ENCODE assay signal across 8 cellular contexts in the genomic region with DNA sequence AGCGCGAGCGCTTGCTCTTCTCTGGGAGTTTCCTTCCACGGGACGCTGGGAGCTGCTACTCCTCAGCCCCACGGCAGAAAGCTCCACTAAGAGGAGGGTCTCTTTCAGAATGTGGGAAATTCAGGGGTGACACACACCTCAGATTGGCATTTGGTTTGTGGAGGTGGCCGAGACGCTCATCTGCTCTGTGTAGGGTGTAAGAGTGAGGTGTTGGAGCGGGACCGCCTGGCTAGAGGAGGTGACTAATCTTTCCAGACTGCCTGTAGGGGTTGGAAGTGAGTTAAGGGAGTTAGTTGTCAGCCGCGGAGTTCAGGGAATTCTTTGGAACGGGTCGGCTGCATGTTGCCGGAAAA. TPM values are rescaled to one million over a fixed set of nuclear protein-coding genes. Genes with fewer than 3 reads are reported as not detected.
DNase-seq lines count a peak whose midpoint lies in the region; ATAC-seq and TF ChIP-seq lines count a peak whose summit lies in the region.

No MANE protein-coding gene starts in this region.

- POLR2A ChIA-PET in naive thymus-derived CD8-positive, alpha-beta T cell (lab: Charles Lee): interaction anchor here (1.4 to 2.3 kb wide), 4 partner anchors 40 to 432 kb away, joined by 3 to 13 read pairs (median 8); a partner anchor contains a TSS

- intact Hi-C loops in esophagus squamous epithelium (cut with DNase I): no loop called here

- H3K4me1 ChIP-seq in HUES64 (ENCODE audit: insufficient read depth, low read length) (peaks cover 9% of the 10 kb centered on the region; the same call in 1 of the 2 replicates), esophagus squamous epithelium (peaks cover 14 to 40% (median 17%) of the 10 kb centered on the region in 3 donors)

- peak overlapping the region; percentile 97 for H3K4me3 ChIP-seq in HUES64 (ENCODE audit: low read length)
- H3K4me3 ChIP-seq in esophagus squamous epithelium: peak overlapping the region; percentile 80 to 99 (median 90)

- peaks cover 0 to 35% (median 10%) of the 10 kb centered on the region in 3 donors for H3K36me3 Mint-ChIP-seq in naive thymus-derived CD8-positive, alpha-beta T cell

- peak overlapping the region; percentile 87 for H3K27ac ChIP-seq in HUES64 (ENCODE audit: low read depth, low read length)
- H3K27ac ChIP-seq in esophagus squamous epithelium: peak overlapping the region; percentile 83 to 95 (median 92)
- H3K27ac ChIP-seq in temporal lobe (ENCODE audit: low read depth, low read length): peak overlapping the region; percentile 60

- no peak for TF ChIP-seq POLR2A in esophagus squamous epithelium (IDR thresholded peaks at IDR 0.05)

- peak overlapping the region; percentile 77 to 97 (median 89) for H3K4me3 Mint-ChIP-seq in naive thymus-derived CD8-positive, alpha-beta T cell

- peaks cover 7 to 42% (median 40%) of the 10 kb centered on the region in 4 donors for H3K4me1 Mint-ChIP-seq in naive thymus-derived CD8-positive, alpha-beta T cell

- TF ChIP-seq CTCF in esophagus squamous epithelium (IDR thresholded peaks at IDR 0.05): no peak

- DNase-seq in activated gamma-delta T cell treated with Interleukin-2 at 50 U/mL for 16 hours (peak; percentile 10), activated gamma-delta T cell (lab: John Stamatoyannopoulos, UW) (no peak), esophagus squamous epithelium (lab: John Stamatoyannopoulos, UW) (no peak), NCI-H1436 (lab: John Stamatoyannopoulos, UW) (no peak)
- peak; percentile 32 to 53 for DNase-seq in activated CD4-positive, alpha-beta T cell treated with anti-CD3 and anti-CD28 coated beads, Interleukin-2, amount 50 U/mL, for 4 hours
- no peak for DNase-seq in naive thymus-derived CD8-positive, alpha-beta T cell

- no peak for ATAC-seq in naive thymus-derived CD8-positive, alpha-beta T cell

- no peaks in the 10 kb centered on the region for H3K9me3 ChIP-seq in HUES64 (ENCODE audit: insufficient read depth, low read depth, low read length)
- no peaks in the 10 kb centered on the region for H3K9me3 ChIP-seq in esophagus squamous epithelium

- H3K36me3 ChIP-seq in HUES64 (ENCODE audit: insufficient read depth, low read length) (peaks cover 41% of the 10 kb centered on the region), esophagus squamous epithelium (peaks cover 0 to 33% (median 6%) of the 10 kb centered on the region in 3 donors)

- H3K27me3 ChIP-seq in HUES64 (ENCODE audit: insufficient read depth, low read length) (peaks cover 10% of the 10 kb centered on the region), esophagus squamous epithelium (no peaks in the 10 kb centered on the region)

- no peaks in the 10 kb centered on the region for H3K9me3 Mint-ChIP-seq in naive thymus-derived CD8-positive, alpha-beta T cell

- peak overlapping the region; percentile 97 for H3K9ac ChIP-seq in HUES64 (ENCODE audit: low read depth, low read length)

- no peaks in the 10 kb centered on the region for H3K27me3 Mint-ChIP-seq in naive thymus-derived CD8-positive, alpha-beta T cell

- WGBS in HUES64: 1% methylated on average over 15 of the region's 15 CpGs
- 0% methylated on average over 5 to 15 of the region's 15 CpGs for WGBS in esophagus squamous epithelium, 2 donors

- H3K27ac Mint-ChIP-seq in naive thymus-derived CD8-positive, alpha-beta T cell: peak overlapping the region; percentile 23 to 94 (median 82)

RNA-seq across cellular contexts. Expression of a gene that starts 0.7 kb away (rescaled TPM):
- 130 TPM for polyA plus RNA-seq in HUES64 (2013, experiment 1 of 2)
- 107 TPM for polyA plus RNA-seq in HUES64 (2013, experiment 2 of 2)
- total RNA-seq in esophagus squamous epithelium (100 to 1,000 TPM in 1 of 4 donors, 10 to 100 TPM in 3; 53.5 to 148 (median 70.3) TPM), temporal lobe (71.3 TPM)
- 10 to 100 TPM; 64.9 to 72.2 TPM for total RNA-seq in naive thymus-derived CD8-positive, alpha-beta T cell
- 100 to 1,000 TPM; 102 to 122 (median 112) TPM for polyA plus RNA-seq in naive thymus-derived CD8-positive, alpha-beta T cell

RNA-seq across cellular contexts. Expression of a gene that starts 41.7 kb away (rescaled TPM):
- polyA plus RNA-seq in HUES64 (2013, experiment 1 of 2): 9.9 TPM
- 9.8 TPM for polyA plus RNA-seq in HUES64 (2013, experiment 2 of 2)
- total RNA-seq in esophagus squamous epithelium: 10 to 100 TPM in 2 of 4 donors, 1 to 10 TPM in 2; 5.7 to 12.1 (median 10.7) TPM
- total RNA-seq in naive thymus-derived CD8-positive, alpha-beta T cell: 10 to 100 TPM; 17.6 to 17.8 TPM
- 10 to 100 TPM in 1 of 3 donors, 1 to 10 TPM in 2; 5.9 to 12.0 (median 9.6) TPM for polyA plus RNA-seq in naive thymus-derived CD8-positive, alpha-beta T cell
- total RNA-seq in temporal lobe: 224 TPM

Comparison
In these comparisons a context has a peak if more than half of its experiments do, and no peak if none do; other contexts are left out.
1. DNase-seq: peak in activated gamma-delta T cell treated with Interleukin-2 at 50 U/mL for 16 hours (single experiment) and activated CD4-positive, alpha-beta T cell treated with anti-CD3 and anti-CD28 coated beads, Interleukin-2, amount 50 U/mL, for 4 hours (2 of 2); none in activated gamma-delta T cell (single experiment), esophagus squamous epithelium (single experiment), naive thymus-derived CD8-positive, alpha-beta T cell (0 of 10) and NCI-H1436 (single experiment).
2. RNA of a gene that starts 41.7 kb away (total RNA-seq): 224 TPM in temporal lobe (single experiment); 17.6 to 17.8 TPM in naive thymus-derived CD8-positive, alpha-beta T cell and 5.7 to 12.1 TPM in esophagus squamous epithelium; every median in the first group is over 10 times any median in the second.
3. Peak in every context shown above with its lines, with median percentiles within 50 percentile points of each other: H3K27ac ChIP-seq.